Comparison of ENCODE assay signal across 1 cellular context in genomic region chr19:49780861-49781260, GRCh38.
TF ChIP-seq lines count a peak whose summit lies in the region.

No MANE protein-coding gene starts in this region.

TF ChIP-seq in HCT116, 20 proteins besides CTCF, POLR2A, EP300 and RAD21 (continued from another document):
- TF ChIP-seq, protein P1, sequence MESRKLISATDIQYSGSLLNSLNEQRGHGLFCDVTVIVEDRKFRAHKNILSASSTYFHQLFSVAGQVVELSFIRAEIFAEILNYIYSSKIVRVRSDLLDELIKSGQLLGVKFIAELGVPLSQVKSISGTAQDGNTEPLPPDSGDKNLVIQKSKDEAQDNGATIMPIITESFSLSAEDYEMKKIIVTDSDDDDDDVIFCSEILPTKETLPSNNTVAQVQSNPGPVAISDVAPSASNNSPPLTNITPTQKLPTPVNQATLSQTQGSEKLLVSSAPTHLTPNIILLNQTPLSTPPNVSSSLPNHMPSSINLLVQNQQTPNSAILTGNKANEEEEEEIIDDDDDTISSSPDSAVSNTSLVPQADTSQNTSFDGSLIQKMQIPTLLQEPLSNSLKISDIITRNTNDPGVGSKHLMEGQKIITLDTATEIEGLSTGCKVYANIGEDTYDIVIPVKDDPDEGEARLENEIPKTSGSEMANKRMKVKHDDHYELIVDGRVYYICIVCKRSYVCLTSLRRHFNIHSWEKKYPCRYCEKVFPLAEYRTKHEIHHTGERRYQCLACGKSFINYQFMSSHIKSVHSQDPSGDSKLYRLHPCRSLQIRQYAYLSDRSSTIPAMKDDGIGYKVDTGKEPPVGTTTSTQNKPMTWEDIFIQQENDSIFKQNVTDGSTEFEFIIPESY (IDR thresholded peaks at IDR 0.05; ENCODE audit: extremely low read depth, insufficient replicate concordance, low read length), result no peak
- TF ChIP-seq TCF7L2 (IDR thresholded peaks at IDR 0.05; ENCODE audit: borderline replicate concordance, extremely low read depth, insufficient read depth, insufficient read length) (no peak), ZNF274 (IDR thresholded peaks at IDR 0.05; ENCODE audit: low read depth, low read length) (no peak), ELF1 (IDR thresholded peaks at IDR 0.05; ENCODE audit: borderline replicate concordance, low read depth) (no peak)
